ENCODE assay signal across 1 cellular context in the genomic region with DNA sequence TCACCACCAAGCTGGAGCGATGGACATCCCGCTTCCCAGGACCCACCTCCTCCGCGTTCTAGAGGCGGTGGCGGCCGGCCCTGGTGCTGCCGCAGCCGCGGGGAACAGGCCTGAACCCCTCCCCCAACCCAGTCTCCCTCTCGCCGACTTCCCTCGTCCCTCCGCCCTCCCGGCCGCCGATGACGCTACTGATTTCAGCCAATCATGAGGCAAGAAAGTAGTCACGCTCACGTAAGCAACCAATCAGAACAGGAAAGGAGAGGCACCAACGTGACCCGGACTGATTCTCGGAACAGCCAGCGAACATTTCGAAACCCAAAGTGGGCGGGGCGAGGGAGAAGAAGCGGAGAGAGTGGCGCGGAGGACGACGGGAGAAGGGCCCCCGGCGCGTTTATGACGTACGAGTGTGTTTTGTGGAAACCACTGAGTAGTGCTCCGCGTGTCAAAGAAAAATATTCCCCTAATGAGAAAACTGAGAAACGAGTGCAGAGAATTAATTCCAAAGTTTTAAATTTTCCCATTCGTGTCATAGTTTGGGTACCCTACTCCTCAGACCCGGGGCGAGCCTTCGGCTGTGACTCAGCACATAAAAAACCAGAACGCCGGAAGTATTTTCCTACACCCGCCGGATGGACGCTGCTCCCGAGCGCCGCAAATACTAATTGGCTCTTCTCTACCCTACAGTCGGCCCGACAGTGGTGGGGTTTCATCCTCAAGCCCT.
TF ChIP-seq lines count a peak whose summit lies in the region.

A gene with protein sequence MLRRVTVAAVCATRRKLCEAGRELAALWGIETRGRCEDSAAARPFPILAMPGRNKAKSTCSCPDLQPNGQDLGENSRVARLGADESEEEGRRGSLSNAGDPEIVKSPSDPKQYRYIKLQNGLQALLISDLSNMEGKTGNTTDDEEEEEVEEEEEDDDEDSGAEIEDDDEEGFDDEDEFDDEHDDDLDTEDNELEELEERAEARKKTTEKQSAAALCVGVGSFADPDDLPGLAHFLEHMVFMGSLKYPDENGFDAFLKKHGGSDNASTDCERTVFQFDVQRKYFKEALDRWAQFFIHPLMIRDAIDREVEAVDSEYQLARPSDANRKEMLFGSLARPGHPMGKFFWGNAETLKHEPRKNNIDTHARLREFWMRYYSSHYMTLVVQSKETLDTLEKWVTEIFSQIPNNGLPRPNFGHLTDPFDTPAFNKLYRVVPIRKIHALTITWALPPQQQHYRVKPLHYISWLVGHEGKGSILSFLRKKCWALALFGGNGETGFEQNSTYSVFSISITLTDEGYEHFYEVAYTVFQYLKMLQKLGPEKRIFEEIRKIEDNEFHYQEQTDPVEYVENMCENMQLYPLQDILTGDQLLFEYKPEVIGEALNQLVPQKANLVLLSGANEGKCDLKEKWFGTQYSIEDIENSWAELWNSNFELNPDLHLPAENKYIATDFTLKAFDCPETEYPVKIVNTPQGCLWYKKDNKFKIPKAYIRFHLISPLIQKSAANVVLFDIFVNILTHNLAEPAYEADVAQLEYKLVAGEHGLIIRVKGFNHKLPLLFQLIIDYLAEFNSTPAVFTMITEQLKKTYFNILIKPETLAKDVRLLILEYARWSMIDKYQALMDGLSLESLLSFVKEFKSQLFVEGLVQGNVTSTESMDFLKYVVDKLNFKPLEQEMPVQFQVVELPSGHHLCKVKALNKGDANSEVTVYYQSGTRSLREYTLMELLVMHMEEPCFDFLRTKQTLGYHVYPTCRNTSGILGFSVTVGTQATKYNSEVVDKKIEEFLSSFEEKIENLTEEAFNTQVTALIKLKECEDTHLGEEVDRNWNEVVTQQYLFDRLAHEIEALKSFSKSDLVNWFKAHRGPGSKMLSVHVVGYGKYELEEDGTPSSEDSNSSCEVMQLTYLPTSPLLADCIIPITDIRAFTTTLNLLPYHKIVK (minus strand): TSS at position 112 of the 721 bp plus-strand sequence. CDS start 112 bp downstream, outside the sequence.

TF ChIP-seq in K562, 482 proteins besides CTCF, POLR2A, EP300 and RAD21 (continued from another document and continues in another):
- TF ChIP-seq, protein P1, sequence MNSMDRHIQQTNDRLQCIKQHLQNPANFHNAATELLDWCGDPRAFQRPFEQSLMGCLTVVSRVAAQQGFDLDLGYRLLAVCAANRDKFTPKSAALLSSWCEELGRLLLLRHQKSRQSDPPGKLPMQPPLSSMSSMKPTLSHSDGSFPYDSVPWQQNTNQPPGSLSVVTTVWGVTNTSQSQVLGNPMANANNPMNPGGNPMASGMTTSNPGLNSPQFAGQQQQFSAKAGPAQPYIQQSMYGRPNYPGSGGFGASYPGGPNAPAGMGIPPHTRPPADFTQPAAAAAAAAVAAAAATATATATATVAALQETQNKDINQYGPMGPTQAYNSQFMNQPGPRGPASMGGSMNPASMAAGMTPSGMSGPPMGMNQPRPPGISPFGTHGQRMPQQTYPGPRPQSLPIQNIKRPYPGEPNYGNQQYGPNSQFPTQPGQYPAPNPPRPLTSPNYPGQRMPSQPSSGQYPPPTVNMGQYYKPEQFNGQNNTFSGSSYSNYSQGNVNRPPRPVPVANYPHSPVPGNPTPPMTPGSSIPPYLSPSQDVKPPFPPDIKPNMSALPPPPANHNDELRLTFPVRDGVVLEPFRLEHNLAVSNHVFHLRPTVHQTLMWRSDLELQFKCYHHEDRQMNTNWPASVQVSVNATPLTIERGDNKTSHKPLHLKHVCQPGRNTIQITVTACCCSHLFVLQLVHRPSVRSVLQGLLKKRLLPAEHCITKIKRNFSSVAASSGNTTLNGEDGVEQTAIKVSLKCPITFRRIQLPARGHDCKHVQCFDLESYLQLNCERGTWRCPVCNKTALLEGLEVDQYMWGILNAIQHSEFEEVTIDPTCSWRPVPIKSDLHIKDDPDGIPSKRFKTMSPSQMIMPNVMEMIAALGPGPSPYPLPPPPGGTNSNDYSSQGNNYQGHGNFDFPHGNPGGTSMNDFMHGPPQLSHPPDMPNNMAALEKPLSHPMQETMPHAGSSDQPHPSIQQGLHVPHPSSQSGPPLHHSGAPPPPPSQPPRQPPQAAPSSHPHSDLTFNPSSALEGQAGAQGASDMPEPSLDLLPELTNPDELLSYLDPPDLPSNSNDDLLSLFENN (IDR thresholded peaks at IDR 0.05; ENCODE audit: low read depth in 2 of 2, low read length in 2 of 2), result 0 out of 4 replicates have a peak, but pooled peaks of 1 of the 2 experiments have one; percentile 22
- TF ChIP-seq ELF2 (CRISPR knock-in tag; IDR thresholded peaks at IDR 0.05), result peak; percentile 62; the same call in 1 of the 2 replicates
- TF ChIP-seq, protein P2, sequence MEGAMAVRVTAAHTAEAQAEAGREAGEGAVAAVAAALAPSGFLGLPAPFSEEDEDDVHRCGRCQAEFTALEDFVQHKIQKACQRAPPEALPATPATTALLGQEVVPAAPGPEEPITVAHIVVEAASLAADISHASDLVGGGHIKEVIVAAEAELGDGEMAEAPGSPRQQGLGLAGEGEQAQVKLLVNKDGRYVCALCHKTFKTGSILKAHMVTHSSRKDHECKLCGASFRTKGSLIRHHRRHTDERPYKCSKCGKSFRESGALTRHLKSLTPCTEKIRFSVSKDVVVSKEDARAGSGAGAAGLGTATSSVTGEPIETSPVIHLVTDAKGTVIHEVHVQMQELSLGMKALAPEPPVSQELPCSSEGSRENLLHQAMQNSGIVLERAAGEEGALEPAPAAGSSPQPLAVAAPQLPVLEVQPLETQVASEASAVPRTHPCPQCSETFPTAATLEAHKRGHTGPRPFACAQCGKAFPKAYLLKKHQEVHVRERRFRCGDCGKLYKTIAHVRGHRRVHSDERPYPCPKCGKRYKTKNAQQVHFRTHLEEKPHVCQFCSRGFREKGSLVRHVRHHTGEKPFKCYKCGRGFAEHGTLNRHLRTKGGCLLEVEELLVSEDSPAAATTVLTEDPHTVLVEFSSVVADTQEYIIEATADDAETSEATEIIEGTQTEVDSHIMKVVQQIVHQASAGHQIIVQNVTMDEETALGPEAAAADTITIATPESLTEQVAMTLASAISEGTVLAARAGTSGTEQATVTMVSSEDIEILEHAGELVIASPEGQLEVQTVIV (CRISPR knock-in tag; IDR thresholded peaks at IDR 0.05; ENCODE audit: borderline replicate concordance), result no peak
- peak; percentile 88 for TF ChIP-seq FOSL1 (tag; conservative IDR thresholded peaks at IDR 0.05)
- 0 out of 2 replicates have a peak, but pooled peaks have one; percentile 18 for TF ChIP-seq ZFP30 (CRISPR knock-in tag; IDR thresholded peaks at IDR 0.05; ENCODE audit: borderline replicate concordance)
- peak; percentile 31; the same call in 1 of the 2 replicates for TF ChIP-seq ZBTB7A (IDR thresholded peaks at IDR 0.05; ENCODE audit: borderline replicate concordance, control insufficient read depth, low read depth, low read length)
- TF ChIP-seq NRF1 (conservative IDR thresholded peaks at IDR 0.05 in 1 of 2, IDR thresholded peaks at IDR 0.05 in 1 of 2), result peak; percentile 72 to 77
- peak; percentile 79; the same call in 1 of the 2 replicates for TF ChIP-seq CREB3L1 (IDR thresholded peaks at IDR 0.05; ENCODE audit: borderline replicate concordance, low read depth)
- TF ChIP-seq, protein P3, sequence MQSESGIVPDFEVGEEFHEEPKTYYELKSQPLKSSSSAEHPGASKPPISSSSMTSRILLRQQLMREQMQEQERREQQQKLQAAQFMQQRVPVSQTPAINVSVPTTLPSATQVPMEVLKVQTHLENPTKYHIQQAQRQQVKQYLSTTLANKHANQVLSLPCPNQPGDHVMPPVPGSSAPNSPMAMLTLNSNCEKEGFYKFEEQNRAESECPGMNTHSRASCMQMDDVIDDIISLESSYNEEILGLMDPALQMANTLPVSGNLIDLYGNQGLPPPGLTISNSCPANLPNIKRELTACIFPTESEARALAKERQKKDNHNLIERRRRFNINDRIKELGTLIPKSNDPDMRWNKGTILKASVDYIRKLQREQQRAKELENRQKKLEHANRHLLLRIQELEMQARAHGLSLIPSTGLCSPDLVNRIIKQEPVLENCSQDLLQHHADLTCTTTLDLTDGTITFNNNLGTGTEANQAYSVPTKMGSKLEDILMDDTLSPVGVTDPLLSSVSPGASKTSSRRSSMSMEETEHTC (IDR thresholded peaks at IDR 0.05), result peak; percentile 6; the same call in 1 of the 2 replicates
- TF ChIP-seq SETDB1 (IDR thresholded peaks at IDR 0.05; ENCODE audit: low read length), result no peak
- TF ChIP-seq MTA2 (IDR thresholded peaks at IDR 0.05; ENCODE audit: low read depth), result no peak
- TF ChIP-seq NFE2 (IDR thresholded peaks at IDR 0.05; ENCODE audit: low read depth), result peak; percentile 94
- TF ChIP-seq RBM39 (optimal IDR thresholded peaks at IDR 0.05; ENCODE audit: low read depth, low read length), result no peak
- peak; percentile 93 for TF ChIP-seq TBP (optimal IDR thresholded peaks at IDR 0.05; ENCODE audit: low read depth, low read length)
- TF ChIP-seq, protein P4, sequence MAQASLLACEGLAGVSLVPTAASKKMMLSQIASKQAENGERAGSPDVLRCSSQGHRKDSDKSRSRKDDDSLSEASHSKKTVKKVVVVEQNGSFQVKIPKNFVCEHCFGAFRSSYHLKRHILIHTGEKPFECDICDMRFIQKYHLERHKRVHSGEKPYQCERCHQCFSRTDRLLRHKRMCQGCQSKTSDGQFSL (CRISPR knock-in tag; IDR thresholded peaks at IDR 0.05), result no peak
- TF ChIP-seq, protein P4 (tag; IDR thresholded peaks at IDR 0.05), result no peak
- TF ChIP-seq CC2D1A (IDR thresholded peaks at IDR 0.05), result peak; percentile 95
- TF ChIP-seq PRPF4 (IDR thresholded peaks at IDR 0.05; ENCODE audit: insufficient read depth, low read depth, low read length, poor library complexity, severe bottlenecking), result peak; percentile 60
- no peak; the same call in 1 of the 2 replicates for TF ChIP-seq TOE1 (IDR thresholded peaks at IDR 0.05; ENCODE audit: borderline replicate concordance)
- TF ChIP-seq TOE1 (CRISPR knock-in tag; IDR thresholded peaks at IDR 0.05; ENCODE audit: borderline replicate concordance, low read depth), result 0 out of 2 replicates have a peak, but pooled peaks have one; percentile 78
- TF ChIP-seq ILK (tag; IDR thresholded peaks at IDR 0.05; ENCODE audit: borderline replicate concordance, low read depth), result no peak
- TF ChIP-seq, protein P5, sequence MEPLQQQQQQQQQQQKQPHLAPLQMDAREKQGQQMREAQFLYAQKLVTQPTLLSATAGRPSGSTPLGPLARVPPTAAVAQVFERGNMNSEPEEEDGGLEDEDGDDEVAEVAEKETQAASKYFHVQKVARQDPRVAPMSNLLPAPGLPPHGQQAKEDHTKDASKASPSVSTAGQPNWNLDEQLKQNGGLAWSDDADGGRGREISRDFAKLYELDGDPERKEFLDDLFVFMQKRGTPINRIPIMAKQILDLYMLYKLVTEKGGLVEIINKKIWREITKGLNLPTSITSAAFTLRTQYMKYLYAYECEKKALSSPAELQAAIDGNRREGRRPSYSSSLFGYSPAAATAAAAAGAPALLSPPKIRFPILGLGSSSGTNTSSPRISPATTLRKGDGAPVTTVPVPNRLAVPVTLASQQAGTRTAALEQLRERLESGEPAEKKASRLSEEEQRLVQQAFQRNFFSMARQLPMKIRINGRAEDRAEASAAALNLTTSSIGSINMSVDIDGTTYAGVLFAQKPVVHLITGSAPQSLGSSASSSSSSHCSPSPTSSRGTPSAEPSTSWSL (CRISPR knock-in tag; IDR thresholded peaks at IDR 0.05; ENCODE audit: borderline replicate concordance), result no peak
- TF ChIP-seq DDX20 (tag; IDR thresholded peaks at IDR 0.05; ENCODE audit: low read depth), result peak; percentile 45; the same call in 1 of the 2 replicates
- TF ChIP-seq ESRRB (CRISPR knock-in tag; IDR thresholded peaks at IDR 0.05; ENCODE audit: borderline replicate concordance), result no peak
- TF ChIP-seq ZNF75A (CRISPR knock-in tag; IDR thresholded peaks at IDR 0.05), result peak; percentile 6; the same call in 1 of the 2 replicates
- peak; percentile 63 to 85 for TF ChIP-seq TRIM24 (IDR thresholded peaks at IDR 0.05)
- TF ChIP-seq, protein P6, sequence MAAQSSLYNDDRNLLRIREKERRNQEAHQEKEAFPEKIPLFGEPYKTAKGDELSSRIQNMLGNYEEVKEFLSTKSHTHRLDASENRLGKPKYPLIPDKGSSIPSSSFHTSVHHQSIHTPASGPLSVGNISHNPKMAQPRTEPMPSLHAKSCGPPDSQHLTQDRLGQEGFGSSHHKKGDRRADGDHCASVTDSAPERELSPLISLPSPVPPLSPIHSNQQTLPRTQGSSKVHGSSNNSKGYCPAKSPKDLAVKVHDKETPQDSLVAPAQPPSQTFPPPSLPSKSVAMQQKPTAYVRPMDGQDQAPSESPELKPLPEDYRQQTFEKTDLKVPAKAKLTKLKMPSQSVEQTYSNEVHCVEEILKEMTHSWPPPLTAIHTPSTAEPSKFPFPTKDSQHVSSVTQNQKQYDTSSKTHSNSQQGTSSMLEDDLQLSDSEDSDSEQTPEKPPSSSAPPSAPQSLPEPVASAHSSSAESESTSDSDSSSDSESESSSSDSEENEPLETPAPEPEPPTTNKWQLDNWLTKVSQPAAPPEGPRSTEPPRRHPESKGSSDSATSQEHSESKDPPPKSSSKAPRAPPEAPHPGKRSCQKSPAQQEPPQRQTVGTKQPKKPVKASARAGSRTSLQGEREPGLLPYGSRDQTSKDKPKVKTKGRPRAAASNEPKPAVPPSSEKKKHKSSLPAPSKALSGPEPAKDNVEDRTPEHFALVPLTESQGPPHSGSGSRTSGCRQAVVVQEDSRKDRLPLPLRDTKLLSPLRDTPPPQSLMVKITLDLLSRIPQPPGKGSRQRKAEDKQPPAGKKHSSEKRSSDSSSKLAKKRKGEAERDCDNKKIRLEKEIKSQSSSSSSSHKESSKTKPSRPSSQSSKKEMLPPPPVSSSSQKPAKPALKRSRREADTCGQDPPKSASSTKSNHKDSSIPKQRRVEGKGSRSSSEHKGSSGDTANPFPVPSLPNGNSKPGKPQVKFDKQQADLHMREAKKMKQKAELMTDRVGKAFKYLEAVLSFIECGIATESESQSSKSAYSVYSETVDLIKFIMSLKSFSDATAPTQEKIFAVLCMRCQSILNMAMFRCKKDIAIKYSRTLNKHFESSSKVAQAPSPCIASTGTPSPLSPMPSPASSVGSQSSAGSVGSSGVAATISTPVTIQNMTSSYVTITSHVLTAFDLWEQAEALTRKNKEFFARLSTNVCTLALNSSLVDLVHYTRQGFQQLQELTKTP (IDR thresholded peaks at IDR 0.05; ENCODE audit: low read depth in 1 of 2, partially characterized antibody in 2 of 2), result peak; percentile 37 to 63
- peak; percentile 56 for TF ChIP-seq GABPB1 (CRISPR knock-in tag; IDR thresholded peaks at IDR 0.05)
- TF ChIP-seq HDAC3 (IDR thresholded peaks at IDR 0.05; ENCODE audit: borderline replicate concordance, partially characterized antibody), result peak; percentile 19
- TF ChIP-seq CREB1 (IDR thresholded peaks at IDR 0.05), result peak; percentile 97
- TF ChIP-seq CREB1 (CRISPR knock-in tag; IDR thresholded peaks at IDR 0.05), result peak; percentile 97
- TF ChIP-seq TAL1 (IDR thresholded peaks at IDR 0.05), result no peak; the same call in 1 of the 2 replicates
